Comparison of ENCODE assay signal across 24 cellular contexts in the genomic region with DNA sequence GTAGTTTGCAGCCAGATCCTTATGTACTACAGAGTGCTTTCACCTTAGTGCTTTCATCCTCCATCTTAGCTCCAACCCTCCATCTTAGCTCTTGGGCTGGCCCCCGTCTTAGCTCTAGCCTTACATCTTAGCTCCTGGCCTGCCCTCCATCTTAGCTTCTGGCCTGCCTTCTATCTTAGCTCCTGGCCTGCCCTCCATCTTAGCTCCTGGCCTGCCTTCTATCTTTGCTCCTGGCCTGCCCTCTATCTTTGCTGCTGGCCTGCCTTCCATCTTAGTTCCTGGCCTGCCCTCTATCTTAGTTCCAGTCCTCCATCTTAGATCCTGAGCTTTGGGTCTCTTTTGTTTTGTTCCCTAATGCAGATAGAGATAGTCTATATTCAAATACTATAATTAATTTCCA. TPM values are rescaled to one million over a fixed set of nuclear protein-coding genes. Genes with fewer than 3 reads are reported as not detected.
"Had no signal": no experiment of that assay in that cellular context is flagged by ENCODE, and none has a peak within 500 bp of the region (broad histone marks: within the 10 kb centered on the region; RNA-seq: fewer than 3 reads in every experiment).

No MANE protein-coding gene starts in this region.

- H3K27ac ChIP-seq: heart left ventricle, left lung, lower lobe of right lung, parathyroid adenoma, psoas muscle, sigmoid colon, uterus had no signal

- H3K4me2 ChIP-seq: smooth muscle cell had no signal

- H3K36me3 ChIP-seq: heart left ventricle, left lung, lower lobe of right lung, sigmoid colon, uterus had no signal

- H3K27me3 ChIP-seq: heart left ventricle, left lung, sigmoid colon, uterus had no signal

- H3K9ac ChIP-seq: parathyroid adenoma had no signal

- ATAC-seq: activated CD8-positive, alpha-beta T cell treated with anti-CD3 and anti-CD28 coated beads for 36 hours; activated naive CD8-positive, alpha-beta T cell treated with anti-CD3 and anti-CD28 coated beads, Interleukin-2, amount 50 U/mL, for 24 hours; activated T-cell treated with anti-CD3 and anti-CD28 coated beads, Interleukin-2, amount 50 U/mL, for 4 hours; esophagus mucosa; heart left ventricle; left lung; lower lobe of right lung; psoas muscle had no signal

- H3K4me3 ChIP-seq: heart left ventricle, left lung, lower lobe of right lung, psoas muscle, sigmoid colon, smooth muscle cell, uterus had no signal

- H3K9me3 ChIP-seq: heart left ventricle, left lung, lower lobe of right lung, psoas muscle, sigmoid colon, uterus had no signal

- H3K79me2 ChIP-seq: parathyroid adenoma had no signal

- H2AFZ ChIP-seq: parathyroid adenoma had no signal

- FAIRE-seq: islet of Langerhans had no signal

- DNase-seq: activated CD4-positive, alpha-beta T cell treated with anti-CD3 and anti-CD28 coated beads, Interleukin-2, amount 50 U/mL, for 1 hour; activated CD4-positive, CD25-positive, alpha-beta regulatory T cell treated with anti-CD3 and anti-CD28 coated beads, Interleukin-2, amount 50 U/mL, for 72 hours; activated CD8-positive, alpha-beta T cell treated with anti-CD3 and anti-CD28 coated beads for 36 hours; activated naive CD8-positive, alpha-beta T cell treated with anti-CD3 and anti-CD28 coated beads, Interleukin-2, amount 50 U/mL, for 24 hours; activated T-cell treated with anti-CD3 and anti-CD28 coated beads, Interleukin-2, amount 50 U/mL, for 4 hours; amygdala; foreskin fibroblast; heart left ventricle; left lung; lower lobe of right lung; mesenchymal stem cell; psoas muscle; sigmoid colon; stimulated activated CD4-positive, alpha-beta T cell treated with anti-CD3 and anti-CD28 coated beads, Interleukin-1b, Interleukin-23, amount 100 ng/mL, for 48 hours; stimulated activated CD4-positive, alpha-beta T cell treated with anti-CD3 and anti-CD28 coated beads, Interleukin-4, amount 100 ng/mL, for 4 hours; stimulated activated CD8-positive, alpha-beta memory T cell treated with anti-CD3 and anti-CD28 coated beads, Interleukin-4, amount 100 ng/mL, for 48 hours; stimulated activated naive CD4-positive, alpha-beta T cell; T-helper 2 cell; trophoblast cell; uterus had no signal

- H3K4me1 ChIP-seq: left lung, lower lobe of right lung, parathyroid adenoma, psoas muscle, sigmoid colon, uterus had no signal

RNA-seq across cellular contexts. Expression of a gene that starts 23.8 kb away (rescaled TPM):
- polyA plus RNA-seq: smooth muscle cell had no signal
